In genomic region chr11:75261902-75262361, GRCh38 we compare ENCODE assay signal across 19 cellular contexts. TPM values are rescaled to one million over a fixed set of nuclear protein-coding genes. Genes with fewer than 3 reads are reported as not detected.
DNase-seq lines count a peak whose midpoint lies in the region; ATAC-seq and TF ChIP-seq lines count a peak whose summit lies in the region.
"Had no signal": no experiment of that assay in that cellular context is flagged by ENCODE, and none has a peak within 500 bp of the region (broad histone marks: within the 10 kb centered on the region; RNA-seq: fewer than 3 reads in every experiment).

No MANE protein-coding gene starts in this region.

- no peak for ATAC-seq in natural killer cell

- no peak for TF ChIP-seq POLR2A in vagina (IDR thresholded peaks at IDR 0.05)

- H3K27ac Mint-ChIP-seq in CD4-positive, alpha-beta memory T cell = peak overlapping the region in 6 of 7 donors; percentile 29 to 94 (median 84)
- H3K27ac Mint-ChIP-seq in natural killer cell = peak overlapping the region; percentile 74 to 93

- H3K9me3 Mint-ChIP-seq in CD4-positive, alpha-beta memory T cell = no peaks in the 10 kb centered on the region
- H3K9me3 Mint-ChIP-seq in natural killer cell = no peaks in the 10 kb centered on the region
- H3K9me3 Mint-ChIP-seq: activated naive CD8-positive, alpha-beta T cell treated with anti-CD3 and anti-CD28 coated beads for 36 hours had no signal

- no peak overlapping the region for H3K4me3 Mint-ChIP-seq in CD4-positive, alpha-beta memory T cell
- H3K4me3 Mint-ChIP-seq in natural killer cell = no peak overlapping the region
- H3K4me3 Mint-ChIP-seq: activated naive CD8-positive, alpha-beta T cell treated with anti-CD3 and anti-CD28 coated beads for 36 hours had no signal

- H3K27me3 Mint-ChIP-seq in CD4-positive, alpha-beta memory T cell = no peaks in the 10 kb centered on the region
- no peaks in the 10 kb centered on the region for H3K27me3 Mint-ChIP-seq in natural killer cell (ENCODE audit: low read depth in 2 of 2)
- H3K27me3 Mint-ChIP-seq: activated naive CD8-positive, alpha-beta T cell treated with anti-CD3 and anti-CD28 coated beads for 36 hours had no signal

- POLR2A ChIA-PET in CD4-positive, alpha-beta memory T cell (lab: Charles Lee; ENCODE audit: partially characterized antibody) = interaction anchor here (0.9 to 6.4 kb wide), 7 partner anchors 9 to 121 kb away, joined by 3 to 70 read pairs (median 6); no protein-coding TSS in a partner anchor

- H3K4me1 Mint-ChIP-seq in CD4-positive, alpha-beta memory T cell = peaks cover 24 to 56% (median 39%) of the 10 kb centered on the region in 4 donors
- peaks cover 45 to 52% of the 10 kb centered on the region in 2 donors for H3K4me1 Mint-ChIP-seq in natural killer cell

- peaks cover 7 to 10% of the 10 kb centered on the region in 2 donors for H3K36me3 Mint-ChIP-seq in CD4-positive, alpha-beta memory T cell
- H3K36me3 Mint-ChIP-seq in natural killer cell = no peaks in the 10 kb centered on the region
- H3K36me3 Mint-ChIP-seq: activated naive CD8-positive, alpha-beta T cell treated with anti-CD3 and anti-CD28 coated beads for 36 hours had no signal

- no peaks in the 10 kb centered on the region for H3K4me1 ChIP-seq in BE2C
- peaks cover 39% of the 10 kb centered on the region for H3K4me1 ChIP-seq in CD4-positive, alpha-beta memory T cell (ENCODE audit: insufficient read depth, low read length)
- peaks cover 9% of the 10 kb centered on the region for H3K4me1 ChIP-seq in vagina

- intact Hi-C loops in CD4-positive, alpha-beta memory T cell (cut with micrococcal nuclease) = no loop called here
- intact Hi-C loops in natural killer cell (cut with micrococcal nuclease) (no loop called here), vagina (cut with DNase I) (no loop called here)

- TF ChIP-seq CTCF in BE2C (IDR thresholded peaks at IDR 0.05; ENCODE audit: low read depth, low read length) = no peak
- TF ChIP-seq CTCF in coronary artery (IDR thresholded peaks at IDR 0.05) = no peak
- no peak for TF ChIP-seq CTCF in natural killer cell (IDR thresholded peaks at IDR 0.05)
- TF ChIP-seq CTCF in vagina (IDR thresholded peaks at IDR 0.05) = no peak
- no peak for TF ChIP-seq CTCF in GM10266 (IDR thresholded peaks at IDR 0.05; ENCODE audit: control insufficient read depth, insufficient read depth, low read depth, missing control alignments)

- H3K4me3 ChIP-seq in BE2C (ENCODE audit: low read depth, low read length) = no peak overlapping the region
- H3K4me3 ChIP-seq in CD4-positive, alpha-beta memory T cell (ENCODE audit: low read length in 2 of 2) = no peak overlapping the region
- H3K4me3 ChIP-seq in coronary artery = no peak overlapping the region
- no peak overlapping the region for H3K4me3 ChIP-seq in vagina
- H3K4me3 ChIP-seq: esophagus muscularis mucosa, SK-N-MC, suprapubic skin had no signal

- H3K27me3 ChIP-seq in BE2C (no peaks in the 10 kb centered on the region), vagina (no peaks in the 10 kb centered on the region)
- H3K27me3 ChIP-seq in CD4-positive, alpha-beta memory T cell (ENCODE audit: insufficient read depth, low read length) = no peaks in the 10 kb centered on the region
- H3K27me3 ChIP-seq: esophagus muscularis mucosa, suprapubic skin had no signal

- H3K36me3 ChIP-seq in BE2C (peaks cover 11% of the 10 kb centered on the region; the same call in 1 of the 2 replicates), vagina (no peaks in the 10 kb centered on the region)
- H3K36me3 ChIP-seq in CD4-positive, alpha-beta memory T cell (ENCODE audit: insufficient read depth, low read length) = no peaks in the 10 kb centered on the region

- CTCF ChIA-PET in CD4-positive, alpha-beta memory T cell (lab: Charles Lee; ENCODE audit: partially characterized antibody) = interaction anchor here (1.5 to 4.4 kb wide), 6 partner anchors 10 to 121 kb away, joined by 5 to 55 read pairs (median 12); no protein-coding TSS in a partner anchor

- H3K27ac ChIP-seq in CD4-positive, alpha-beta memory T cell (ENCODE audit: low read depth, low read length) = no peak overlapping the region
- no peak overlapping the region for H3K27ac ChIP-seq in coronary artery
- no peak overlapping the region for H3K27ac ChIP-seq in vagina
- H3K27ac ChIP-seq: esophagus muscularis mucosa, SK-N-MC, suprapubic skin had no signal

- peak; percentile 4 for DNase-seq in BE2C
- no peak for DNase-seq in CD4-positive, alpha-beta memory T cell
- peak; percentile 71 for DNase-seq in coronary artery (ENCODE audit: low spot score)
- DNase-seq in natural killer cell = no peak
- no peak for DNase-seq in NCI-H345 treated with DMSO at 0.1 percent for 48 hours (lab: John Stamatoyannopoulos, UW; ENCODE audit: unreplicated experiment)
- DNase-seq in stimulated activated CD4-positive, alpha-beta T cell treated with anti-CD3 and anti-CD28 coated beads, Interleukin-15, amount 100 ng/mL, for 24 hours = no peak
- no peak for DNase-seq in vagina (ENCODE audit: extremely low spot score in 2 of 2)
- no peak for DNase-seq in GM10266 (ENCODE audit: extremely low spot score)
- DNase-seq: activated naive CD8-positive, alpha-beta T cell treated with anti-CD3 and anti-CD28 coated beads for 36 hours; NCI-H1105; NCI-H526 treated with DMSO at 0.1 percent for 48 hours; small intestine; stimulated activated CD4-positive, alpha-beta T cell treated with anti-CD3 and anti-CD28 coated beads, Interleukin-4, amount 100 ng/mL, for 4 hours had no signal

- H3K9me3 ChIP-seq in BE2C (no peaks in the 10 kb centered on the region), vagina (no peaks in the 10 kb centered on the region)
- no peaks in the 10 kb centered on the region for H3K9me3 ChIP-seq in CD4-positive, alpha-beta memory T cell (ENCODE audit: control insufficient read depth in 1 of 2, low read length in 2 of 2)
- H3K9me3 ChIP-seq: esophagus muscularis mucosa, suprapubic skin had no signal

RNA-seq across cellular contexts. Expression of gene TPBGL, which starts 21.4 kb away (rescaled TPM):
- polyA plus RNA-seq in BE2C (2012; ENCODE audit: insufficient read depth, insufficient read length, low read depth) = 47.4 TPM
- total RNA-seq in CD4-positive, alpha-beta memory T cell = under 1 TPM; 0.15 to 0.22 TPM
- polyA plus RNA-seq in CD4-positive, alpha-beta memory T cell = under 1 TPM; 0.10 to 0.30 TPM
- total RNA-seq in natural killer cell (under 1 TPM; 0.34 to 0.75 (median 0.45) TPM), vagina (1.7 TPM)
- total RNA-seq: HT-29, LHCN-M2, myocyte had no signal

Comparison
In these comparisons a context has a peak if more than half of its experiments do, and no peak if none do; other contexts are left out.
1. DNase-seq: peak in BE2C (single experiment) and coronary artery (single experiment); none in CD4-positive, alpha-beta memory T cell (0 of 5), natural killer cell (single experiment), NCI-H345 treated with DMSO at 0.1 percent for 48 hours (single experiment), stimulated activated CD4-positive, alpha-beta T cell treated with anti-CD3 and anti-CD28 coated beads, Interleukin-15, amount 100 ng/mL, for 24 hours (single experiment), vagina (0 of 2) and GM10266 (single experiment).